Comparison of ENCODE assay signal across 2 cellular contexts in the genomic region with DNA sequence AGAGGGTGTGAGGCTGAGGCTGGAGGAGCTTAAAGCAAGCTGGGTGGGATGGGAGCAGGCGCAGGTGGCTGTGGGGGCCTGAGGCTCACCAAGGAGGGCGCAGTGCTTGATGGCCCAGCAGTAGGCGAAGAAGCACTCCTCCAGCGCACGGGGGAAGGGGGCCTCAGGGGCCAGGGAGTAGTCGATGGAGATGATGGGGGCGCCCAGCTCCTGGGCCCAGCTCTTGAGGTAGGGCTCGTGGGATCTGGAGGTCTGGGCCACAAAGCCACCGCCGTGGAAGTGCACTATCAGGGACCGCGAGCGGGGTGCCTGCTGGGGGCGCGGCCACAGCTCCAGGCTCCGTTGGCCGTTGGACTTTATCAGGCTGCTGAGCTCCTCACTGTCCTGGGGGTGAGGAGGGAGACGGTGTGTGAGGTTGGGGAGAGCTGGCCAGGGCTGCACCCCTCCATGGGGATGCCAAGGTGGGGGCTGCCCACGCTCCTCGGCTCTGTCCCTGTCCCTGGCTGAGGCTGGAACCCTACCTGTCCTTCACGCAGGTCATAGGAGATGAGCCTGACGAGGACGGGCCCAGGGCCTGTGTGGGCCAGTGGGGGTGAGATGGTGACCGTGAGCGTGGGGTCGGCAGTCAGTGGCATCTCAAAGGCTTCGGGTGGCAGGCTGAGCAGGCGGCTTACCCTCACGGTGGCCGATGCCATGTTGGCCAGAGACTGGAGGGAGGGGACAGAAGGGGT.
TF ChIP-seq lines count a peak whose summit lies in the region.

No MANE protein-coding gene starts in this region.

TF ChIP-seq in HEK293, 187 proteins besides CTCF, POLR2A, EP300 and RAD21:
- TF ChIP-seq, protein P1, sequence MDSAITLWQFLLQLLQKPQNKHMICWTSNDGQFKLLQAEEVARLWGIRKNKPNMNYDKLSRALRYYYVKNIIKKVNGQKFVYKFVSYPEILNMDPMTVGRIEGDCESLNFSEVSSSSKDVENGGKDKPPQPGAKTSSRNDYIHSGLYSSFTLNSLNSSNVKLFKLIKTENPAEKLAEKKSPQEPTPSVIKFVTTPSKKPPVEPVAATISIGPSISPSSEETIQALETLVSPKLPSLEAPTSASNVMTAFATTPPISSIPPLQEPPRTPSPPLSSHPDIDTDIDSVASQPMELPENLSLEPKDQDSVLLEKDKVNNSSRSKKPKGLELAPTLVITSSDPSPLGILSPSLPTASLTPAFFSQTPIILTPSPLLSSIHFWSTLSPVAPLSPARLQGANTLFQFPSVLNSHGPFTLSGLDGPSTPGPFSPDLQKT (IDR thresholded peaks at IDR 0.05; ENCODE audit: borderline replicate concordance, low read depth, low read length): no peak
- no peak for TF ChIP-seq KLF7 (tag by site-specific recombination; IDR thresholded peaks at IDR 0.05; ENCODE audit: borderline replicate concordance)
- TF ChIP-seq, protein P2, sequence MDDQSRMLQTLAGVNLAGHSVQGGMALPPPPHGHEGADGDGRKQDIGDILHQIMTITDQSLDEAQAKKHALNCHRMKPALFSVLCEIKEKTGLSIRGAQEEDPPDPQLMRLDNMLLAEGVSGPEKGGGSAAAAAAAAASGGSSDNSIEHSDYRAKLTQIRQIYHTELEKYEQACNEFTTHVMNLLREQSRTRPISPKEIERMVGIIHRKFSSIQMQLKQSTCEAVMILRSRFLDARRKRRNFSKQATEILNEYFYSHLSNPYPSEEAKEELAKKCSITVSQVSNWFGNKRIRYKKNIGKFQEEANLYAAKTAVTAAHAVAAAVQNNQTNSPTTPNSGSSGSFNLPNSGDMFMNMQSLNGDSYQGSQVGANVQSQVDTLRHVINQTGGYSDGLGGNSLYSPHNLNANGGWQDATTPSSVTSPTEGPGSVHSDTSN (CRISPR knock-in tag; IDR thresholded peaks at IDR 0.05): no peak
- TF ChIP-seq ZNF624 (tag by site-specific recombination; IDR thresholded peaks at IDR 0.05): no peak
- TF ChIP-seq ZNF184 (tag by site-specific recombination; IDR thresholded peaks at IDR 0.05): no peak
- TF ChIP-seq EGR2 (tag by site-specific recombination; IDR thresholded peaks at IDR 0.05; ENCODE audit: low read depth): peak; percentile 63
- TF ChIP-seq KLF9 (tag by site-specific recombination; IDR thresholded peaks at IDR 0.05; ENCODE audit: low read depth): no peak
- TF ChIP-seq ZNF146 (tag by site-specific recombination; IDR thresholded peaks at IDR 0.05): no peak
- TF ChIP-seq ZNF707 (tag by site-specific recombination; IDR thresholded peaks at IDR 0.05): 0 out of 2 replicates have a peak, but pooled peaks have one; percentile 13
- TF ChIP-seq ZNF837 (tag by site-specific recombination; IDR thresholded peaks at IDR 0.05): no peak
- TF ChIP-seq ZNF350 (tag by site-specific recombination; IDR thresholded peaks at IDR 0.05): no peak

TF ChIP-seq in K562, 482 proteins besides CTCF, POLR2A, EP300 and RAD21:
- TF ChIP-seq CEBPG (CRISPR knock-in tag; IDR thresholded peaks at IDR 0.05): no peak
- no peak for TF ChIP-seq CEBPG (tag; conservative IDR thresholded peaks at IDR 0.05 in 1 of 2, IDR thresholded peaks at IDR 0.05 in 1 of 2)
- TF ChIP-seq, protein P3, sequence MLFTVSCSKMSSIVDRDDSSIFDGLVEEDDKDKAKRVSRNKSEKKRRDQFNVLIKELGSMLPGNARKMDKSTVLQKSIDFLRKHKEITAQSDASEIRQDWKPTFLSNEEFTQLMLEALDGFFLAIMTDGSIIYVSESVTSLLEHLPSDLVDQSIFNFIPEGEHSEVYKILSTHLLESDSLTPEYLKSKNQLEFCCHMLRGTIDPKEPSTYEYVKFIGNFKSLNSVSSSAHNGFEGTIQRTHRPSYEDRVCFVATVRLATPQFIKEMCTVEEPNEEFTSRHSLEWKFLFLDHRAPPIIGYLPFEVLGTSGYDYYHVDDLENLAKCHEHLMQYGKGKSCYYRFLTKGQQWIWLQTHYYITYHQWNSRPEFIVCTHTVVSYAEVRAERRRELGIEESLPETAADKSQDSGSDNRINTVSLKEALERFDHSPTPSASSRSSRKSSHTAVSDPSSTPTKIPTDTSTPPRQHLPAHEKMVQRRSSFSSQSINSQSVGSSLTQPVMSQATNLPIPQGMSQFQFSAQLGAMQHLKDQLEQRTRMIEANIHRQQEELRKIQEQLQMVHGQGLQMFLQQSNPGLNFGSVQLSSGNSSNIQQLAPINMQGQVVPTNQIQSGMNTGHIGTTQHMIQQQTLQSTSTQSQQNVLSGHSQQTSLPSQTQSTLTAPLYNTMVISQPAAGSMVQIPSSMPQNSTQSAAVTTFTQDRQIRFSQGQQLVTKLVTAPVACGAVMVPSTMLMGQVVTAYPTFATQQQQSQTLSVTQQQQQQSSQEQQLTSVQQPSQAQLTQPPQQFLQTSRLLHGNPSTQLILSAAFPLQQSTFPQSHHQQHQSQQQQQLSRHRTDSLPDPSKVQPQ (CRISPR knock-in tag; IDR thresholded peaks at IDR 0.05; ENCODE audit: borderline replicate concordance): no peak
- TF ChIP-seq POLR2G (IDR thresholded peaks at IDR 0.05; ENCODE audit: low read depth, low read length): 0 out of 2 replicates have a peak, but pooled peaks have one; percentile 19
- no peak for TF ChIP-seq SIX5 (IDR thresholded peaks at IDR 0.05; ENCODE audit: borderline replicate concordance in 1 of 2, insufficient read depth in 1 of 2, low read depth in 1 of 2, low read length in 2 of 2)
